16 cellular contexts compared by ENCODE assay signal in the genomic region with DNA sequence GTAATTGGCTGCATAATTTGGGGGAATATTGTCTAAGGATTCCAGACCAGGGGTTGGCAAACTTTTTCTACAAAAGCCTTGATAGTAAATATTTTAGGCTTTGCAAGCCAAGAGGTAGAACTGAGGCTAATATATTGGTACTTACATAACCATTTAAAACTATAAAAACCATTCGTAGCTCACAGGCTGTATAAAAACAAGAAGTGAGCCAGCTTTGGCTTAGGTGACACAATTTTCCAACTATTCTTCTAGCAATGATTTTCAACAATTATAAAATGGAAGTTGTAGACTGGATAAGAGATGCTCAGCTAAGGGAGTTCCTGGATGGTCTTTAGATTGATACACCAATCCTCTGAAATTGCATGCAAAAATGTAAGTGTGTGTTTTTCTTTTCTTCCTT. TPM values are rescaled to one million over a fixed set of nuclear protein-coding genes. Genes with fewer than 3 reads are reported as not detected.
"Had no signal": no experiment of that assay in that cellular context is flagged by ENCODE, and none has a peak within 500 bp of the region (broad histone marks: within the 10 kb centered on the region; RNA-seq: fewer than 3 reads in every experiment).

No MANE protein-coding gene starts in this region.

- H3K4me3 Mint-ChIP-seq: stimulated activated naive CD8-positive, alpha-beta T cell treated with anti-CD3 and anti-CD28 coated beads, Interleukin-15, Interleukin-2, amounts not matched to agents 100 ng/mL and 50 ng/mL, for 24 hours had no signal

- H3K27ac Mint-ChIP-seq: activated naive CD8-positive, alpha-beta T cell treated with anti-CD3 and anti-CD28 coated beads for 36 hours; naive thymus-derived CD4-positive, alpha-beta T cell; stimulated activated naive CD8-positive, alpha-beta T cell treated with anti-CD3 and anti-CD28 coated beads, Interleukin-15, Interleukin-2, amounts not matched to agents 100 ng/mL and 50 ng/mL, for 24 hours had no signal

- H3K36me3 Mint-ChIP-seq: activated naive CD8-positive, alpha-beta T cell treated with anti-CD3 and anti-CD28 coated beads for 36 hours; naive thymus-derived CD4-positive, alpha-beta T cell had no signal

- ATAC-seq: activated CD4-positive, CD25-positive, alpha-beta regulatory T cell treated with anti-CD3 and anti-CD28 coated beads, Interleukin-2, amount 50 U/mL, for 24 hours; esophagus mucosa; naive thymus-derived CD4-positive, alpha-beta T cell had no signal

- DNase-seq: activated CD4-positive, alpha-beta T cell treated with anti-CD3 and anti-CD28 coated beads, Interleukin-2, amount 50 U/mL, for 4 hours; activated effector memory CD4-positive, alpha-beta T cell treated with anti-CD3 and anti-CD28 coated beads, Interleukin-2, amount 50 U/mL, for 16 hours; activated naive CD8-positive, alpha-beta T cell treated with anti-CD3 and anti-CD28 coated beads for 36 hours; activated T-cell treated with anti-CD3 and anti-CD28 coated beads, Interleukin-2, amount 50 U/mL, for 1 hour; anterior cingulate cortex; dorsolateral prefrontal cortex; hypothalamus; naive thymus-derived CD4-positive, alpha-beta T cell; stimulated activated CD4-positive, alpha-beta T cell treated with anti-CD3 and anti-CD28 coated beads, Interleukin-2, amount 100 ng/mL, for 48 hours; T-helper 2 cell had no signal

- FAIRE-seq: endometrium, urothelium cell line had no signal

- H3K9me3 Mint-ChIP-seq: activated naive CD8-positive, alpha-beta T cell treated with anti-CD3 and anti-CD28 coated beads for 36 hours; stimulated activated naive CD8-positive, alpha-beta T cell treated with anti-CD3 and anti-CD28 coated beads, Interleukin-15, Interleukin-2, amounts not matched to agents 100 ng/mL and 50 ng/mL, for 24 hours had no signal

RNA-seq across cellular contexts. Expression of gene GPR141, which starts 1.4 kb away (rescaled TPM):
- total RNA-seq: activated naive CD8-positive, alpha-beta T cell treated with anti-CD3 and anti-CD28 coated beads for 36 hours; chondrocyte had no signal
- polyA plus RNA-seq: naive thymus-derived CD4-positive, alpha-beta T cell had no signal
